ENCODE assay signal across 16 cellular contexts in the genomic region with DNA sequence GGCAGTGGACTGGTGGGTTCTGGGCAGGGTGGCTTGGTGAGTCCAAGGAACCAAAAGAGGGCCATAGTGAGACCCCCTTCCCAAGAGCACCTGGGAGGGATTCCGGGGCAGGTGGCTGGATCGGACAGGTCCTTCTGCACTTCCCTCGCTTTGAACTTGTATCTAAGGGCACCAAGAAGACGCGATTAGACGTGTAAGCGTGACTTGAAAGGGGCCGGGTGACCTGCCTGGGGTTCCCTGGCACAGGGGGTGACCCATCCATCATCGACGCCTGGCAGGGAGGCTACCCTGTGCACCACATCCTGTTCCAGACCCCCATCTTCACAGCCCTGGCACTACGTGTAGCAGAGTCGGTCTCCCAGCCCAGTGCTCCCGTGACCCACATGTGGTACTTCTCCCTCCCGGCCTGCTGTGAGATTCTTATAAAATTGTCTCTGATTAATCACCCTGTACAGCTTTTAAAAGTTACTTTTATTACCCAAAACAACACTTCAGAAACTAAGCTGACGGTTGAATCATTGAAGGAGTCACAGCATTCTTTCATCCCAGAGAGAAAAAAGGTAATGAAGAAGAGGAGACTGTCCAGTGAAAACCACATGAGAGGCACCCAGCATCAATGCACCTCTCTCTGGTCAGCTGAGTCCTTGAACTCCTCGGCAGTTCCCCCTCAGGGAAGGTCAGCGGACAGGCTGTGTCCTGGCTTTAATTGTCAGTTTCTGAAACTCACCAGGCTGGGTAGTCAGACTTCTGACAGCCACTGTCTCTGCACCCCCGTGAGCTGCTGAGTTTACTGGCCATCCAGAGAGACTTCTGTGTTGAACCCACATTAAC. TPM values are rescaled to one million over a fixed set of nuclear protein-coding genes. Genes with fewer than 3 reads are reported as not detected.
A peak's percentile ranks its signal among the peaks of the same experiment; 100 is the strongest.
DNase-seq lines count a peak whose midpoint lies in the region; FAIRE-seq and TF ChIP-seq lines count a peak whose summit lies in the region.
"Had no signal": no experiment of that assay in that cellular context is flagged by ENCODE, and none has a peak within 500 bp of the region (broad histone marks: within the 10 kb centered on the region; RNA-seq: fewer than 3 reads in every experiment).

No MANE protein-coding gene starts in this region.

- no peaks in the 10 kb centered on the region for H3K9me3 Mint-ChIP-seq in HFFc6
- H3K9me3 Mint-ChIP-seq: activated CD4-positive, alpha-beta T cell treated with anti-CD3 and anti-CD28 coated beads, Interleukin-2, amount 10 ng/mL, durations not matched to agents 7 days and 5 days; activated T-cell treated with anti-CD3 and anti-CD28 coated beads, Interleukin-2, amount 50 U/mL, for 4 hours; nephron; stimulated activated naive CD8-positive, alpha-beta T cell treated with anti-CD3 and anti-CD28 coated beads, Interleukin-15, Interleukin-2, amounts not matched to agents 100 ng/mL and 50 ng/mL, for 24 hours had no signal

- H3K4me3 ChIP-seq in AG10803 (ENCODE audit: low read length) (no peak overlapping the region), neuronal stem cell (ENCODE audit: low read length in 2 of 2) (no peak overlapping the region)

- no peak overlapping the region for H4K8ac ChIP-seq in neuronal stem cell (ENCODE audit: low read depth, low read length)

- no peak overlapping the region for H3K4ac ChIP-seq in neuronal stem cell (ENCODE audit: low read length)

- no peak overlapping the region for H3K4me2 ChIP-seq in neuronal stem cell (ENCODE audit: insufficient read depth, low read length, poor library complexity, severe bottlenecking)

- H3K23ac ChIP-seq in neuronal stem cell (ENCODE audit: low read depth, low read length, poor library complexity), result no peak overlapping the region

- H2AK5ac ChIP-seq in neuronal stem cell (ENCODE audit: low read depth, low read length), result no peak overlapping the region

- peaks cover 94% of the 10 kb centered on the region for H3K4me1 Mint-ChIP-seq in HFFc6 (ENCODE audit: low read depth)
- H3K4me1 Mint-ChIP-seq: activated CD4-positive, alpha-beta T cell treated with anti-CD3 and anti-CD28 coated beads, Interleukin-2, amount 10 ng/mL, durations not matched to agents 7 days and 5 days had no signal

- WGBS in neuronal stem cell (ENCODE audit: extremely low coverage in 2 of 2, insufficient read length in 2 of 2, insufficient replicate concordance in 1 of 2), 2 donors, result no CpG with 5 or more reads among the region's 18 CpGs

- H3K27ac ChIP-seq in neuronal stem cell (replicated peaks; ENCODE audit: low read length), result no peak overlapping the region

- no peak overlapping the region for H3K18ac ChIP-seq in neuronal stem cell (ENCODE audit: low read length)

- H2BK120ac ChIP-seq in neuronal stem cell (ENCODE audit: low read depth, low read length), result no peak overlapping the region

- H4K91ac ChIP-seq in neuronal stem cell (ENCODE audit: low read depth, low read length, poor library complexity), result no peak overlapping the region

- H3K4me3 Mint-ChIP-seq in HFFc6, result peak overlapping the region; percentile 48
- H3K4me3 Mint-ChIP-seq: activated CD4-positive, alpha-beta T cell treated with anti-CD3 and anti-CD28 coated beads, Interleukin-2, amount 10 ng/mL, durations not matched to agents 7 days and 5 days; activated T-cell treated with anti-CD3 and anti-CD28 coated beads, Interleukin-2, amount 50 U/mL, for 4 hours; nephron; stimulated activated naive CD8-positive, alpha-beta T cell treated with anti-CD3 and anti-CD28 coated beads, Interleukin-15, Interleukin-2, amounts not matched to agents 100 ng/mL and 50 ng/mL, for 24 hours had no signal

- H2AFZ ChIP-seq in neuronal stem cell (ENCODE audit: low read length), result no peak overlapping the region

- peak overlapping the region; percentile 3 for H3K9ac ChIP-seq in neuronal stem cell (ENCODE audit: low read depth, low read length, poor library complexity)

- H3K27me3 Mint-ChIP-seq in HFFc6 (ENCODE audit: insufficient read depth), result peaks cover 9% of the 10 kb centered on the region

- H3K9me3 ChIP-seq in neuronal stem cell (replicated peaks in 1 of 2; ENCODE audit: control insufficient read depth in 2 of 2, insufficient read depth in 1 of 2, low read depth in 1 of 2, low read length in 2 of 2), result peaks cover 1 to 20% of the 10 kb centered on the region in 2 donors

- no peak overlapping the region for H2BK5ac ChIP-seq in neuronal stem cell (ENCODE audit: low read length)

- FAIRE-seq in HTR-8/SVneo (lab: Jason Lieb, UNC), result no peak

- DNase-seq in AG10803 (ENCODE audit: low read depth) (peak; percentile 55), HFFc6 (peak; percentile 70), amniotic epithelial cell (ENCODE audit: low read depth) (peak; percentile 54), neuronal stem cell (ENCODE audit: low spot score) (no peak), HTR-8/SVneo (ENCODE audit: insufficient read length, low spot score) (no peak), SK-N-DZ (ENCODE audit: low spot score) (no peak), GM13976 (ENCODE audit: low spot score) (no peak)
- DNase-seq in activated naive CD4-positive, alpha-beta T cell treated with anti-CD3 and anti-CD28 coated beads, Interleukin-2, amount 50 U/mL, for 16 hours, result no peak
- DNase-seq: activated CD4-positive, alpha-beta T cell treated with anti-CD3 and anti-CD28 coated beads, Interleukin-2, amount 10 ng/mL, durations not matched to agents 7 days and 5 days; activated T-cell treated with anti-CD3 and anti-CD28 coated beads, Interleukin-2, amount 50 U/mL, for 4 hours; amygdala; H7; Kasumi-1; NCI-H510A had no signal

- H3K79me1 ChIP-seq in neuronal stem cell (ENCODE audit: low read depth, low read length), result peaks cover 15% of the 10 kb centered on the region

- no peak overlapping the region for H2BK15ac ChIP-seq in neuronal stem cell (ENCODE audit: low read length)

- in situ Hi-C loops in GM13976 (cut with MboI; ENCODE audit: low sequenced_read_pairs, unreplicated experiment), result no loop called here

- peaks cover 4 to 57% of the 10 kb centered on the region in 2 donors for H3K36me3 ChIP-seq in neuronal stem cell (replicated peaks in 1 of 2; ENCODE audit: control insufficient read depth in 2 of 2, insufficient read depth in 2 of 2, low read length in 2 of 2)

- peaks cover 19 to 26% of the 10 kb centered on the region in 2 donors for H3K4me1 ChIP-seq in neuronal stem cell (ENCODE audit: control insufficient read depth in 2 of 2, insufficient read depth in 1 of 2, low read depth in 1 of 2, low read length in 2 of 2)

- H2BK12ac ChIP-seq in neuronal stem cell (ENCODE audit: low read length), result no peak overlapping the region

- no peak overlapping the region for H3K14ac ChIP-seq in neuronal stem cell (ENCODE audit: low read length)

- TF ChIP-seq CTCF in AG10803 (conservative IDR thresholded peaks at IDR 0.05; ENCODE audit: low read length), result no peak
- TF ChIP-seq CTCF in HFFc6 (IDR thresholded peaks at IDR 0.05), result no peak
- TF ChIP-seq CTCF in GM13976 (IDR thresholded peaks at IDR 0.05; ENCODE audit: borderline replicate concordance, control extremely low read depth, extremely low read depth, insufficient read depth, missing control alignments), result no peak

- H3K27ac Mint-ChIP-seq in HFFc6, result peak overlapping the region; percentile 89
- H3K27ac Mint-ChIP-seq: activated CD4-positive, alpha-beta T cell treated with anti-CD3 and anti-CD28 coated beads, Interleukin-2, amount 10 ng/mL, durations not matched to agents 7 days and 5 days; stimulated activated naive CD8-positive, alpha-beta T cell treated with anti-CD3 and anti-CD28 coated beads, Interleukin-15, Interleukin-2, amounts not matched to agents 100 ng/mL and 50 ng/mL, for 24 hours had no signal

- H3K27me3 ChIP-seq in neuronal stem cell (ENCODE audit: control insufficient read depth in 3 of 3, insufficient read depth in 3 of 3, low read depth in 1 of 3, low read length in 3 of 3), result no peaks in the 10 kb centered on the region

- peaks cover 59% of the 10 kb centered on the region for H3K36me3 Mint-ChIP-seq in HFFc6 (ENCODE audit: low read depth)

RNA-seq across cellular contexts. Expression of a gene that starts 13.0 kb away (rescaled TPM):
- 10 to 100 TPM; 82.3 to 98.7 (median 87.8) TPM for total RNA-seq in HFFc6 (2021; fragmentation: NEBNext Ultra II Directional; extraction: Animal tissue kit (Norgen Biotek cat#: 25700))
- 29.1 TPM for polyA plus RNA-seq in neuronal stem cell (2013, experiment 1 of 2)
- polyA plus RNA-seq in neuronal stem cell (2013, experiment 2 of 2), result 29.4 TPM
- polyA plus RNA-seq in SK-N-DZ (2014; cell fraction: cytosol; rRNA removed), result 13.6 TPM in 2 replicates
- 6.2 and 8.6 TPM in 2 replicates for polyA plus RNA-seq in SK-N-DZ (2014; cell fraction: nucleus; rRNA removed)
- total RNA-seq: activated CD4-positive, alpha-beta T cell treated with anti-CD3 and anti-CD28 coated beads, Interleukin-2, amount 10 ng/mL, durations not matched to agents 7 days and 5 days had no signal

Comparison
In these comparisons a context has a peak if more than half of its experiments do, and no peak if none do; other contexts are left out.
1. DNase-seq: peak in AG10803 (single experiment), HFFc6 (single experiment) and amniotic epithelial cell (single experiment); none in neuronal stem cell (single experiment), HTR-8/SVneo (single experiment), SK-N-DZ (single experiment), activated naive CD4-positive, alpha-beta T cell treated with anti-CD3 and anti-CD28 coated beads, Interleukin-2, amount 50 U/mL, for 16 hours (single experiment) and GM13976 (single experiment).